Comparison of ENCODE assay signal across 9 cellular contexts in the genomic region with DNA sequence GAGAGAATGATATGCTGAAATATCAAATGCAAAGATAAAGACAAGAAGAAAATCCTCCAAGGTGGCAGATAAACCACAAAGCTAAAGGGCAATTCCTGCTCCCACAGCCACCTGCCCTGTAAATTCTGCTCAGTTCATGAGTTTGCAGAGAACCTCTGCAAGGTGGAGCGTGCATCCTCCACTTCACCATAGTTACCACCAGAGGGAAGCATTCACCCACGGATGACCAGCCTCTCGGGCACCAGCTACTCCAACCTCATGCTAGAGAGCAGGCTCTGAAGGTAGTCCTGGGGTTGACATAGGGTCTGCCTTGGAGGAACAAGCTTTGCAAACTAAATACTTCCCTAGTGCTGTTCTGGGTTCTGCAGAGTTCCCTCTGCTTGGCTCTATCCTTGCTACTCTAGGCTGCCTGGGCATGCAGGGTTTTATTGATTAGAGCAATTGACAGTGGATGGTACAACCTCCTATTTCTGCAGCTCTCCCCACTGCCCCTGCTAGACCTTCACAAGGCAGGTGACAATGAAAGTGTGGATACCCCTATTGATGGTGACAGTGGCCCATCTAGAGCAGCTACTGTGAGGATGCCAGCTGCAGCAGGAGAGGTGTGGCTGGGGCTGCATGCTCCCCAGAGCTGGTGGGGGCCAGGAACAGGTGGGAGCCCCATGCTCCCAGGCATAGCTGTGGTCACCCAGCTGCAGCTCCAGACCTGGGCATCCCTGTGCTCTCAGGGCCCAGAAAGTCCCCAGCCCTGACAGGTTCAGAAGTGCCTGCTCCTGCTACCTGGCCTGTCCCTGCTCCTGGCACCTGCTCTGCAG. TPM values are rescaled to one million over a fixed set of nuclear protein-coding genes. Genes with fewer than 3 reads are reported as not detected.
A peak's percentile ranks its signal among the peaks of the same experiment; 100 is the strongest.
DNase-seq lines count a peak whose midpoint lies in the region; ATAC-seq and TF ChIP-seq lines count a peak whose summit lies in the region.
"Had no signal": no experiment of that assay in that cellular context is flagged by ENCODE, and none has a peak within 500 bp of the region (broad histone marks: within the 10 kb centered on the region; RNA-seq: fewer than 3 reads in every experiment).

No MANE protein-coding gene starts in this region.

- POLR2A ChIA-PET in activated CD8-positive, alpha-beta T cell treated with anti-CD3 and anti-CD28 coated beads for 36 hours (lab: Charles Lee), result no interaction called here

- TF ChIP-seq CTCF in activated CD8-positive, alpha-beta T cell treated with anti-CD3 and anti-CD28 coated beads for 36 hours (IDR thresholded peaks at IDR 0.05), result peak; percentile 75
- TF ChIP-seq CTCF in endodermal cell (conservative IDR thresholded peaks at IDR 0.05) (peak; percentile 91), mesothelial cell of epicardium (IDR thresholded peaks at IDR 0.05; ENCODE audit: unreplicated experiment) (peak; percentile 78)

- no peak overlapping the region for H3K27ac ChIP-seq in endodermal cell (ENCODE audit: low read depth, low read length)
- H3K27ac ChIP-seq: BLaER1 had no signal

- CTCF ChIA-PET in activated CD8-positive, alpha-beta T cell treated with anti-CD3 and anti-CD28 coated beads for 36 hours (lab: Charles Lee), result interaction anchor here (0.6 to 2.7 kb wide), 26 partner anchors 9 to 1015 kb away, joined by 3 to 20 read pairs (median 4); no protein-coding TSS in a partner anchor

- no peaks in the 10 kb centered on the region for H3K9me3 Mint-ChIP-seq in activated CD8-positive, alpha-beta T cell treated with anti-CD3 and anti-CD28 coated beads for 36 hours
- no peaks in the 10 kb centered on the region for H3K9me3 Mint-ChIP-seq in endodermal cell
- H3K9me3 Mint-ChIP-seq in mesothelial cell of epicardium, result peaks cover 6% of the 10 kb centered on the region

- H3K27me3 Mint-ChIP-seq in activated CD8-positive, alpha-beta T cell treated with anti-CD3 and anti-CD28 coated beads for 36 hours, result no peaks in the 10 kb centered on the region
- H3K27me3 Mint-ChIP-seq in endodermal cell (ENCODE audit: insufficient read depth), result peaks cover 2% of the 10 kb centered on the region
- peaks cover 11% of the 10 kb centered on the region for H3K27me3 Mint-ChIP-seq in mesothelial cell of epicardium (ENCODE audit: low read depth)

- no peaks in the 10 kb centered on the region for H3K4me1 Mint-ChIP-seq in activated CD8-positive, alpha-beta T cell treated with anti-CD3 and anti-CD28 coated beads for 36 hours (ENCODE audit: low read depth)
- H3K4me1 Mint-ChIP-seq in endodermal cell (no peaks in the 10 kb centered on the region), mesothelial cell of epicardium (no peaks in the 10 kb centered on the region)

- no peak overlapping the region for H3K4me3 Mint-ChIP-seq in activated CD8-positive, alpha-beta T cell treated with anti-CD3 and anti-CD28 coated beads for 36 hours
- H3K4me3 Mint-ChIP-seq in endodermal cell, result no peak overlapping the region
- H3K4me3 Mint-ChIP-seq in mesothelial cell of epicardium, result no peak overlapping the region

- H3K4me3 ChIP-seq in endodermal cell (ENCODE audit: low read length), result no peak overlapping the region
- H3K4me3 ChIP-seq: BLaER1 had no signal

- no peaks in the 10 kb centered on the region for H3K36me3 Mint-ChIP-seq in activated CD8-positive, alpha-beta T cell treated with anti-CD3 and anti-CD28 coated beads for 36 hours (ENCODE audit: low read depth)
- H3K36me3 Mint-ChIP-seq in endodermal cell (ENCODE audit: low read depth), result no peaks in the 10 kb centered on the region
- no peaks in the 10 kb centered on the region for H3K36me3 Mint-ChIP-seq in mesothelial cell of epicardium

- DNase-seq in NCI-H146 (lab: John Stamatoyannopoulos, UW) (peak; percentile 11), NCI-H146 treated with DMSO at 0.1 percent for 48 hours (lab: John Stamatoyannopoulos, UW; ENCODE audit: unreplicated experiment) (no peak), NCI-H2196 (lab: John Stamatoyannopoulos, UW; ENCODE audit: unreplicated experiment) (peak; percentile 22), endodermal cell (peak; percentile 91), mesothelial cell of epicardium (ENCODE audit: low spot score in 2 of 2, unreplicated experiment in 2 of 2) (peak; percentile 42 to 83)
- DNase-seq in activated CD8-positive, alpha-beta T cell treated with anti-CD3 and anti-CD28 coated beads for 36 hours, result peak; percentile 69
- DNase-seq in stimulated activated CD8-positive, alpha-beta memory T cell treated with anti-CD3 and anti-CD28 coated beads, Interleukin-4, amount 100 ng/mL, for 24 hours (ENCODE audit: low read depth), result peak; percentile 35

- WGBS in endodermal cell (ENCODE audit: insufficient coverage in 1 of 2, insufficient read length in 1 of 2), 2 experiments, result 5% methylated on average over 3 of the region's 3 CpGs; no CpG with 5 or more reads in 1 of the 2 experiments

- peaks cover 7% of the 10 kb centered on the region for H3K9me3 ChIP-seq in endodermal cell (ENCODE audit: control insufficient read depth, low read length)

- intact Hi-C loops in activated CD8-positive, alpha-beta T cell treated with anti-CD3 and anti-CD28 coated beads for 36 hours (cut with micrococcal nuclease), result loop anchor here (5.0 kb wide), 2 partner anchors 165 to 230 kb away; no protein-coding TSS in a partner anchor

- H3K27ac Mint-ChIP-seq in activated CD8-positive, alpha-beta T cell treated with anti-CD3 and anti-CD28 coated beads for 36 hours, result no peak overlapping the region
- H3K27ac Mint-ChIP-seq in endodermal cell (no peak overlapping the region), mesothelial cell of epicardium (no peak overlapping the region)

- peak; percentile 68 for ATAC-seq in HG02610 (IDR thresholded peaks at IDR 0.05; ENCODE audit: unreplicated experiment)
- peak; percentile 87 for ATAC-seq in activated CD8-positive, alpha-beta T cell treated with anti-CD3 and anti-CD28 coated beads for 36 hours

- no peaks in the 10 kb centered on the region for H3K27me3 ChIP-seq in endodermal cell (ENCODE audit: control insufficient read depth, insufficient read depth, low read length, poor library complexity, severe bottlenecking)
- H3K27me3 ChIP-seq: BLaER1 had no signal

- H3K4me1 ChIP-seq in endodermal cell (ENCODE audit: control insufficient read depth, insufficient read depth, low read length), result no peaks in the 10 kb centered on the region
- H3K4me1 ChIP-seq: BLaER1 had no signal

- H3K9ac ChIP-seq in endodermal cell (ENCODE audit: extremely low read depth, low read length, poor library complexity, severe bottlenecking), result no peak overlapping the region
- H3K9ac ChIP-seq: BLaER1 had no signal

- no peaks in the 10 kb centered on the region for H3K36me3 ChIP-seq in endodermal cell (ENCODE audit: control insufficient read depth, insufficient read depth, low read length)
- H3K36me3 ChIP-seq: BLaER1 had no signal

RNA-seq across cellular contexts. Expression of a gene that starts 51.1 kb away (rescaled TPM):
- total RNA-seq in activated CD8-positive, alpha-beta T cell treated with anti-CD3 and anti-CD28 coated beads for 36 hours, result not detected
- total RNA-seq in endodermal cell (not detected), mesothelial cell of epicardium (not detected in 3 replicates)
- polyA plus RNA-seq in endodermal cell (2013, experiment 1 of 2), result not detected
- polyA plus RNA-seq in endodermal cell (2013, experiment 2 of 2), result not detected

RNA-seq across cellular contexts. Expression of a gene that starts 58.0 kb away (rescaled TPM):
- not detected for total RNA-seq in activated CD8-positive, alpha-beta T cell treated with anti-CD3 and anti-CD28 coated beads for 36 hours
- total RNA-seq in endodermal cell (not detected), mesothelial cell of epicardium (not detected in 3 replicates)
- 0.32 TPM for polyA plus RNA-seq in endodermal cell (2013, experiment 1 of 2)
- 0.79 TPM for polyA plus RNA-seq in endodermal cell (2013, experiment 2 of 2)
